In genomic region chr14:36720657-36721056, GRCh38 we compare ENCODE assay signal across 31 cellular contexts. TPM values are rescaled to one million over a fixed set of nuclear protein-coding genes. Genes with fewer than 3 reads are reported as not detected.
"Had no signal": no experiment of that assay in that cellular context is flagged by ENCODE, and none has a peak within 500 bp of the region (broad histone marks: within the 10 kb centered on the region; RNA-seq: fewer than 3 reads in every experiment).

No MANE protein-coding gene starts in this region.

- H3K36me3 ChIP-seq: neural progenitor cell, ovary, right lobe of liver, sigmoid colon, suprapubic skin, tibial artery, transverse colon, upper lobe of right lung, uterus had no signal

- H3K27ac ChIP-seq: neural progenitor cell, ovary, parathyroid adenoma, psoas muscle, right lobe of liver, sigmoid colon, suprapubic skin, testis, tibial artery, transverse colon, upper lobe of right lung, uterus had no signal

- H3K27me3 ChIP-seq: neural progenitor cell, ovary, right lobe of liver, sigmoid colon, suprapubic skin, testis, transverse colon, upper lobe of right lung, uterus had no signal

- H3K4me1 ChIP-seq: parathyroid adenoma, psoas muscle, right lobe of liver, sigmoid colon, suprapubic skin, testis, tibial artery, transverse colon, upper lobe of right lung, uterus had no signal

- ATAC-seq: natural killer cell; psoas muscle; right cardiac atrium; right lobe of liver; stimulated activated effector memory CD8-positive, alpha-beta T cell treated with anti-CD3 and anti-CD28 coated beads, Interleukin-12 subunit alpha, Interleukin-12 subunit beta, amount 100 ng/mL, for 72 hours; stimulated activated naive CD8-positive, alpha-beta T cell treated with anti-CD3 and anti-CD28 coated beads, Interleukin-15, amount 100 ng/mL, for 72 hours; stimulated activated naive CD8-positive, alpha-beta T cell treated with anti-CD3 and anti-CD28 coated beads, Interleukin-15, Interleukin-2, amounts not matched to agents 100 U/mL and 50 U/mL, for 24 hours; upper lobe of right lung had no signal

- H3K79me2 ChIP-seq: parathyroid adenoma had no signal

- H3K4me2 ChIP-seq: neural progenitor cell had no signal

- H3K4me1 Mint-ChIP-seq: natural killer cell; stimulated activated effector memory CD8-positive, alpha-beta T cell treated with anti-CD3 and anti-CD28 coated beads, Interleukin-12 subunit alpha, Interleukin-12 subunit beta, amount 100 ng/mL, for 72 hours; stimulated activated naive CD8-positive, alpha-beta T cell treated with anti-CD3 and anti-CD28 coated beads, Interleukin-15, amount 100 ng/mL, for 72 hours had no signal

- H3K9me3 ChIP-seq: ovary, psoas muscle, right lobe of liver, sigmoid colon, suprapubic skin, testis, tibial artery, transverse colon, upper lobe of right lung, uterus had no signal

- H3K9me3 Mint-ChIP-seq: nephron; neural progenitor cell; stimulated activated naive CD8-positive, alpha-beta T cell treated with anti-CD3 and anti-CD28 coated beads, Interleukin-15, amount 100 ng/mL, for 72 hours; type B pancreatic cell had no signal

- H3K27ac Mint-ChIP-seq: natural killer cell; nephron; neural progenitor cell; progenitor cell of endocrine pancreas; stimulated activated effector memory CD8-positive, alpha-beta T cell treated with anti-CD3 and anti-CD28 coated beads, Interleukin-12 subunit alpha, Interleukin-12 subunit beta, amount 100 ng/mL, for 72 hours; stimulated activated naive CD8-positive, alpha-beta T cell treated with anti-CD3 and anti-CD28 coated beads, Interleukin-15, amount 100 ng/mL, for 72 hours; type B pancreatic cell had no signal

- H3K9ac ChIP-seq: neural progenitor cell, parathyroid adenoma had no signal

- H3K4me3 ChIP-seq: neural progenitor cell, ovary, psoas muscle, right lobe of liver, sigmoid colon, suprapubic skin, testis, tibial artery, transverse colon, upper lobe of right lung, uterus had no signal

- H3K36me3 Mint-ChIP-seq: natural killer cell; neural progenitor cell; stimulated activated effector memory CD8-positive, alpha-beta T cell treated with anti-CD3 and anti-CD28 coated beads, Interleukin-12 subunit alpha, Interleukin-12 subunit beta, amount 100 ng/mL, for 72 hours; type B pancreatic cell had no signal

- FAIRE-seq: small intestine had no signal

- H3K27me3 Mint-ChIP-seq: stimulated activated naive CD8-positive, alpha-beta T cell treated with anti-CD3 and anti-CD28 coated beads, Interleukin-15, amount 100 ng/mL, for 72 hours had no signal

- DNase-seq: natural killer cell; occipital lobe; ovary; posterior cingulate gyrus; psoas muscle; right cardiac atrium; right lobe of liver; sigmoid colon; small intestine; stimulated activated CD4-positive, alpha-beta T cell treated with anti-CD3 and anti-CD28 coated beads, Interleukin-15, amount 100 ng/mL, for 24 hours; stimulated activated CD4-positive, alpha-beta T cell treated with anti-CD3 and anti-CD28 coated beads, Interleukin-2, amount 100 ng/mL, for 24 hours; stimulated activated CD4-positive, alpha-beta T cell treated with anti-CD3 and anti-CD28 coated beads, Interleukin-2, amount 100 ng/mL, for 48 hours; stimulated activated CD4-positive, alpha-beta T cell treated with anti-CD3 and anti-CD28 coated beads, Interleukin-4, amount 100 ng/mL, for 24 hours; stimulated activated naive CD4-positive, alpha-beta T cell; stimulated activated naive CD8-positive, alpha-beta T cell treated with anti-CD3 and anti-CD28 coated beads, Interleukin-15, amount 100 ng/mL, for 72 hours; stimulated activated naive CD8-positive, alpha-beta T cell treated with anti-CD3 and anti-CD28 coated beads, Interleukin-15, Interleukin-2, amounts not matched to agents 100 U/mL and 50 U/mL, for 24 hours; substantia nigra; testis; tibial artery; transverse colon; upper lobe of right lung; uterus had no signal

- H3K4me3 Mint-ChIP-seq: natural killer cell; nephron; neural progenitor cell; stimulated activated effector memory CD8-positive, alpha-beta T cell treated with anti-CD3 and anti-CD28 coated beads, Interleukin-12 subunit alpha, Interleukin-12 subunit beta, amount 100 ng/mL, for 72 hours; stimulated activated naive CD8-positive, alpha-beta T cell treated with anti-CD3 and anti-CD28 coated beads, Interleukin-15, amount 100 ng/mL, for 72 hours; type B pancreatic cell had no signal

- H2AFZ ChIP-seq: neural progenitor cell, parathyroid adenoma had no signal

RNA-seq across cellular contexts. Expression of gene PAX9, which starts 59.0 kb away (rescaled TPM):
- total RNA-seq: natural killer cell, ovary, renal cortical epithelial cell, right cardiac atrium, right lobe of liver had no signal
- polyA plus RNA-seq: neural cell, right cardiac atrium had no signal
